Comparison of ENCODE assay signal across 8 cellular contexts in the genomic region with DNA sequence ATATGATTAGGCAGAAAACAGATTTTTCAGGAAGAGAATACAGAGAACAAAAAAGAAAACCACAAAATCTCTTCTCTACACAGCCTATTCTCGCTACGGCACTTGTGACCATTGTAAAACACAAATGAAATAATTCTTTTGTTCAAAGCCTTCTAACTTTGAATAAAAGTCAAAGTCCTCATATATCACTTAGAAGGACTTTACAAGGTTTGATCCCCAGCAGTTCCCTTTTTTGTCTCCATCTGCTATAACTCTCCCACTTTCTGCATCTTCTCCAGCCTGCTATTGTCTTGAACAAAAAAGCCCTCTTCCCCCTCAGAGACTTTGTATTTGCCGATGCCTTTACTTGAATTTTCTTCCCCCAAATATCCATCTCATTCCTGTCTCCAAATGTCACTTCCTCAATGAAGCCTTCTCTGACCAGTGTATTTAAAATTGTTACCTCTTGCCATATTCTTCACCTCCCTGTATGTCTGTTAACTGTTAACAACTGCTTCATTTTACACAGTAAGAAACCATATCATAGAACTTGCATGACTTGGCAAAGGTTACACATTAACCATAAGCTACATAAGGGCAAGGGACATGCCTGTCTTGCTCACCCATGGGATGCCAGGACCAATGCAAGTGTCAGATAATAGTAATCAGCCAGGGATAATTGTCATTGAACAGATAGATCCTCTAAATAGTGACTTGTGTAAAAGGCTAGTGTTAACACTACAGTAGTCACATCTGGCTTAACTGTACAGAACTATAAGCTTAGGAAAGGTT.
DNase-seq lines count a peak whose midpoint lies in the region; ATAC-seq and TF ChIP-seq lines count a peak whose summit lies in the region.

No MANE protein-coding gene starts in this region.

- no peaks in the 10 kb centered on the region for H3K27me3 Mint-ChIP-seq in effector memory CD8-positive, alpha-beta T cell

- ATAC-seq in GM19397 (IDR thresholded peaks at IDR 0.05; ENCODE audit: unreplicated experiment) (peak; percentile 74), HG03432 (IDR thresholded peaks at IDR 0.05; ENCODE audit: unreplicated experiment) (peak; percentile 87), gastrocnemius medialis (no peak), GM21515 (IDR thresholded peaks at IDR 0.05; ENCODE audit: unreplicated experiment) (no peak)
- peak; percentile 45 for ATAC-seq in effector memory CD8-positive, alpha-beta T cell (replicated peaks)

- H3K4me1 Mint-ChIP-seq in effector memory CD8-positive, alpha-beta T cell (ENCODE audit: low read depth in 2 of 2): peaks cover 28 to 60% of the 10 kb centered on the region in 2 donors

- peak overlapping the region; percentile 82 to 98 for H3K27ac Mint-ChIP-seq in effector memory CD8-positive, alpha-beta T cell

- peaks cover 0 to 14% of the 10 kb centered on the region in 2 donors for H3K36me3 ChIP-seq in gastrocnemius medialis

- no peak for TF ChIP-seq POLR2A in gastrocnemius medialis (IDR thresholded peaks at IDR 0.05)

- H3K27ac ChIP-seq in gastrocnemius medialis: peak overlapping the region; percentile 36 to 53 (median 46)

- TF ChIP-seq CTCF in gastrocnemius medialis (IDR thresholded peaks at IDR 0.05 in 4 of 5, conservative IDR thresholded peaks at IDR 0.05 in 1 of 5): no peak

- H3K4me3 Mint-ChIP-seq in effector memory CD8-positive, alpha-beta T cell: peak overlapping the region; percentile 59 to 80

- no peaks in the 10 kb centered on the region for H3K9me3 Mint-ChIP-seq in effector memory CD8-positive, alpha-beta T cell

- H3K27me3 ChIP-seq in gastrocnemius medialis: no peaks in the 10 kb centered on the region

- H3K36me3 Mint-ChIP-seq in effector memory CD8-positive, alpha-beta T cell (ENCODE audit: insufficient read depth): peaks cover 20% of the 10 kb centered on the region

- in situ Hi-C loops in gastrocnemius medialis (cut with MboI; ENCODE audit: low sequenced_read_pairs in 4 of 4): no loop called here

- H3K4me3 ChIP-seq in gastrocnemius medialis: no peak overlapping the region

- H3K9me3 ChIP-seq in gastrocnemius medialis: no peaks in the 10 kb centered on the region

- no peak for DNase-seq in effector memory CD8-positive, alpha-beta T cell
- no peak for DNase-seq in gastrocnemius medialis
- DNase-seq in NCI-H1694 treated with DMSO at 0.1 percent for 48 hours (lab: John Stamatoyannopoulos, UW): no peak
- no peak for DNase-seq in HCEC 1CT
- no peak for DNase-seq in RKO (ENCODE audit: low spot score)

- peaks cover 0 to 8% of the 10 kb centered on the region in 2 donors for H3K4me1 ChIP-seq in gastrocnemius medialis

- intact Hi-C loops in gastrocnemius medialis (cut with DNase I; ENCODE audit: low total_unique reads): no loop called here

Comparison
In these comparisons a context has a peak if more than half of its experiments do, and no peak if none do; other contexts are left out.
1. ATAC-seq: peak in GM19397 (single experiment), HG03432 (single experiment) and effector memory CD8-positive, alpha-beta T cell (single experiment); none in gastrocnemius medialis (0 of 2) and GM21515 (single experiment).